8 cellular contexts compared by ENCODE assay signal in genomic region chr3:40456940-40457823, GRCh38. TPM values are rescaled to one million over a fixed set of nuclear protein-coding genes. Genes with fewer than 3 reads are reported as not detected.
DNase-seq lines count a peak whose midpoint lies in the region; ATAC-seq, FAIRE-seq and TF ChIP-seq lines count a peak whose summit lies in the region.

TSS of gene RPL14 (plus strand) at chr3:40457339. CDS start at chr3:40457472, 133 bp downstream.

- H3K27me3 ChIP-seq in breast epithelium (no peaks in the 10 kb centered on the region), skeletal muscle tissue (ENCODE audit: control insufficient read depth in 3 of 3, insufficient read depth in 3 of 3, low read length in 3 of 3) (no peaks in the 10 kb centered on the region)

- H3K9ac ChIP-seq in skeletal muscle tissue (ENCODE audit: low read depth in 1 of 3, low read length in 3 of 3): peak within 1 kb of the TSS; percentile 89 to 96 (median 95)

- TF ChIP-seq CTCF in VCaP (conservative IDR thresholded peaks at IDR 0.05) (no peak), breast epithelium (IDR thresholded peaks at IDR 0.05) (peak in 1 of 3 donors; percentile 31)

- ATAC-seq in GM18861 (IDR thresholded peaks at IDR 0.05; ENCODE audit: unreplicated experiment): peak; percentile 63
- peak; percentile 60 for ATAC-seq in HG03097 (IDR thresholded peaks at IDR 0.05; ENCODE audit: low FRiP score, unreplicated experiment)

- peak; percentile 75 for FAIRE-seq in A204.1 (lab: Jason Lieb, UNC)

- DNase-seq in NCI-H2196 (lab: John Stamatoyannopoulos, UW; ENCODE audit: unreplicated experiment) (peak; percentile 79), breast epithelium (ENCODE audit: low spot score in 2 of 2) (peak; percentile 96)

- peak; percentile 90 for TF ChIP-seq POLR2A in breast epithelium (IDR thresholded peaks at IDR 0.05)

- H3K36me3 ChIP-seq in breast epithelium (no peaks in the 10 kb centered on the region), skeletal muscle tissue (ENCODE audit: control insufficient read depth in 3 of 3, insufficient read depth in 3 of 3, low read length in 3 of 3) (peaks cover 13 to 27% (median 26%) of the 10 kb centered on the region in 3 donors)

- H3K9me3 ChIP-seq in breast epithelium (no peaks in the 10 kb centered on the region), iPS-18c (ENCODE audit: control insufficient read depth, insufficient read depth, low read length) (no peaks in the 10 kb centered on the region), skeletal muscle tissue (ENCODE audit: control insufficient read depth in 3 of 3, low read length in 3 of 3) (no peaks in the 10 kb centered on the region)

- H3K4me3 ChIP-seq in breast epithelium (peak within 1 kb of the TSS; percentile 89 to 97 (median 95)), iPS-18c (ENCODE audit: insufficient read depth, low read depth, low read length) (peak within 1 kb of the TSS; percentile 96), skeletal muscle tissue (ENCODE audit: low read length in 3 of 3) (peak within 1 kb of the TSS; percentile 91 to 98 (median 93))

- intact Hi-C loops in breast epithelium (cut with DNase I; ENCODE audit: low total_unique reads): no loop called here

- H3K4me1 ChIP-seq in breast epithelium: peaks cover 2 to 11% of the 10 kb centered on the region in 2 donors
- peaks cover 16 to 33% (median 31%) of the 10 kb centered on the region in 3 donors for H3K4me1 ChIP-seq in skeletal muscle tissue (ENCODE audit: control insufficient read depth in 3 of 3, insufficient read depth in 3 of 3, low read length in 3 of 3)

- peak within 1 kb of the TSS; percentile 91 for H3K27ac ChIP-seq in VCaP
- H3K27ac ChIP-seq in breast epithelium: peak within 1 kb of the TSS; percentile 93 to 95
- peak within 1 kb of the TSS; percentile 89 for H3K27ac ChIP-seq in skeletal muscle tissue (ENCODE audit: low read depth, low read length)

RNA-seq across cellular contexts. Expression of gene RPL14, which starts in this region (rescaled TPM):
- total RNA-seq in breast epithelium: 100 to 1,000 TPM; 369 to 547 (median 461) TPM
- total RNA-seq in skeletal muscle tissue: 303 TPM

Comparison
In these comparisons a context has a peak if more than half of its experiments do, and no peak if none do; other contexts are left out.
1. Peak in every context shown above with its lines: DNase-seq, ATAC-seq, H3K4me3 ChIP-seq and H3K27ac ChIP-seq.